9 cellular contexts compared by ENCODE assay signal in genomic region chr2:174688079-174688478, GRCh38.
DNase-seq lines count a peak whose midpoint lies in the region; ATAC-seq and TF ChIP-seq lines count a peak whose summit lies in the region.
"Had no signal": no experiment of that assay in that cellular context is flagged by ENCODE, and none has a peak within 500 bp of the region (broad histone marks: within the 10 kb centered on the region; RNA-seq: fewer than 3 reads in every experiment).

No MANE protein-coding gene starts in this region.

- H3K27me3 Mint-ChIP-seq in activated CD8-positive, alpha-beta T cell treated with anti-CD3 and anti-CD28 coated beads, Interleukin-2, amount 10 ng/mL, durations not matched to agents 7 days and 5 days (ENCODE audit: low read depth), result no peaks in the 10 kb centered on the region

- TF ChIP-seq POLR2A in right lobe of liver (IDR thresholded peaks at IDR 0.05), result no peak

- H3K9me2 ChIP-seq in DOHH2 (replicated peaks; ENCODE audit: control insufficient read depth, low read length), result no peaks in the 10 kb centered on the region

- POLR2A ChIA-PET in activated CD8-positive, alpha-beta T cell treated with anti-CD3 and anti-CD28 coated beads, Interleukin-2, amount 10 ng/mL, durations not matched to agents 7 days and 5 days (lab: Charles Lee), result interaction anchor here (0.7 to 3.0 kb wide), 7 partner anchors 53 to 94 kb away, joined by 3 to 10 read pairs (median 5); partner anchors contain the start of gene WIPF1

- no peak overlapping the region for H3K4me3 Mint-ChIP-seq in activated CD8-positive, alpha-beta T cell treated with anti-CD3 and anti-CD28 coated beads, Interleukin-2, amount 10 ng/mL, durations not matched to agents 7 days and 5 days

- H3K4me2 ChIP-seq in DOHH2 (ENCODE audit: low read length), result peak overlapping the region; percentile 6; the same call in 1 of the 2 replicates

- TF ChIP-seq CTCF in DOHH2 (IDR thresholded peaks at IDR 0.05; ENCODE audit: low read depth, low read length, poor library complexity, severe bottlenecking), result peak; percentile 67
- TF ChIP-seq CTCF in right lobe of liver (IDR thresholded peaks at IDR 0.05), result peak; percentile 28 to 43 (median 31)

- no peaks in the 10 kb centered on the region for H4K20me1 ChIP-seq in DOHH2 (ENCODE audit: control insufficient read depth, insufficient read depth, low read depth, low read length)

- H3F3A ChIP-seq in DOHH2 (ENCODE audit: control insufficient read depth, insufficient read depth), result no peaks in the 10 kb centered on the region; the same call in 1 of the 2 replicates

- no peak overlapping the region for H3K4me3 ChIP-seq in DOHH2 (ENCODE audit: low read length)
- H3K4me3 ChIP-seq in right lobe of liver, result no peak overlapping the region
- H3K4me3 ChIP-seq: SJSA1 had no signal

- peak; percentile 68 for ATAC-seq in activated CD8-positive, alpha-beta T cell treated with anti-CD3 and anti-CD28 coated beads, Interleukin-2, amount 10 ng/mL, durations not matched to agents 7 days and 5 days
- peak; percentile 18 to 49 (median 32) for ATAC-seq in right lobe of liver
- ATAC-seq in GM19397 (IDR thresholded peaks at IDR 0.05; ENCODE audit: unreplicated experiment), result no peak

- no peaks in the 10 kb centered on the region for H3K79me2 ChIP-seq in DOHH2 (ENCODE audit: control insufficient read depth, low read length)

- no peaks in the 10 kb centered on the region for H3K9me3 ChIP-seq in DOHH2 (ENCODE audit: control insufficient read depth, insufficient read depth, low read length)
- H3K9me3 ChIP-seq in right lobe of liver, result no peaks in the 10 kb centered on the region
- H3K9me3 ChIP-seq: SJSA1 had no signal

- no peaks in the 10 kb centered on the region for H3K9me3 Mint-ChIP-seq in activated CD8-positive, alpha-beta T cell treated with anti-CD3 and anti-CD28 coated beads, Interleukin-2, amount 10 ng/mL, durations not matched to agents 7 days and 5 days (ENCODE audit: insufficient read depth)

- peaks cover 11% of the 10 kb centered on the region for H3K27me3 ChIP-seq in DOHH2 (ENCODE audit: control insufficient read depth, low read length)
- no peaks in the 10 kb centered on the region for H3K27me3 ChIP-seq in right lobe of liver
- H3K27me3 ChIP-seq: SJSA1 had no signal

- 32% methylated on average over 2 of the region's 2 CpGs for WGBS in right lobe of liver (ENCODE audit: insufficient coverage, low coverage, low lambda C conversion rate, missing lambda C conversion rate)

- peak; percentile 17 for DNase-seq in HT-29 (ENCODE audit: low spot score)
- no peak for DNase-seq in activated CD8-positive, alpha-beta T cell treated with anti-CD3 and anti-CD28 coated beads, Interleukin-2, amount 10 ng/mL, durations not matched to agents 7 days and 5 days
- DNase-seq in right lobe of liver, result no peak
- no peak for DNase-seq in NCI-H524 treated with DMSO at 0.1 percent for 48 hours (lab: John Stamatoyannopoulos, UW)
- no peak for DNase-seq in stimulated activated CD4-positive, alpha-beta T cell treated with anti-CD3 and anti-CD28 coated beads, Interleukin-2, amount 100 ng/mL, for 24 hours
- DNase-seq in NK-92 treated with Interleukin-12 subunit alpha and Interleukin-12 subunit beta, amount 100 ng/mL, for 24 hours (lab: John Stamatoyannopoulos, UW), result no peak

- H3K27ac ChIP-seq in DOHH2 (ENCODE audit: low read depth, low read length), result no peak overlapping the region
- no peak overlapping the region for H3K27ac ChIP-seq in right lobe of liver
- H3K27ac ChIP-seq: SJSA1 had no signal

- H3K36me3 ChIP-seq in DOHH2 (ENCODE audit: control insufficient read depth, low read length), result no peaks in the 10 kb centered on the region
- no peaks in the 10 kb centered on the region for H3K36me3 ChIP-seq in right lobe of liver

- H3K4me1 ChIP-seq in DOHH2 (ENCODE audit: control insufficient read depth, low read length), result peaks cover 16% of the 10 kb centered on the region
- H3K4me1 ChIP-seq in right lobe of liver, result peaks cover 0 to 3% (median 0%) of the 10 kb centered on the region in 4 donors

- H3K36me3 Mint-ChIP-seq in activated CD8-positive, alpha-beta T cell treated with anti-CD3 and anti-CD28 coated beads, Interleukin-2, amount 10 ng/mL, durations not matched to agents 7 days and 5 days (ENCODE audit: low read depth), result no peaks in the 10 kb centered on the region

- CTCF ChIA-PET in activated CD8-positive, alpha-beta T cell treated with anti-CD3 and anti-CD28 coated beads, Interleukin-2, amount 10 ng/mL, durations not matched to agents 7 days and 5 days (lab: Charles Lee), result interaction anchor here (0.7 to 9.3 kb wide), 33 partner anchors 9 to 303 kb away, joined by 3 to 197 read pairs (median 6); partner anchors contain the start of gene WIPF1

- no peak overlapping the region for H3K27ac Mint-ChIP-seq in activated CD8-positive, alpha-beta T cell treated with anti-CD3 and anti-CD28 coated beads, Interleukin-2, amount 10 ng/mL, durations not matched to agents 7 days and 5 days

- intact Hi-C loops in right lobe of liver (cut with DNase I), result no loop called here

- peaks cover 44% of the 10 kb centered on the region for H3K4me1 Mint-ChIP-seq in activated CD8-positive, alpha-beta T cell treated with anti-CD3 and anti-CD28 coated beads, Interleukin-2, amount 10 ng/mL, durations not matched to agents 7 days and 5 days (ENCODE audit: low read depth)
